ENCODE assay signal across 11 cellular contexts in the genomic region with DNA sequence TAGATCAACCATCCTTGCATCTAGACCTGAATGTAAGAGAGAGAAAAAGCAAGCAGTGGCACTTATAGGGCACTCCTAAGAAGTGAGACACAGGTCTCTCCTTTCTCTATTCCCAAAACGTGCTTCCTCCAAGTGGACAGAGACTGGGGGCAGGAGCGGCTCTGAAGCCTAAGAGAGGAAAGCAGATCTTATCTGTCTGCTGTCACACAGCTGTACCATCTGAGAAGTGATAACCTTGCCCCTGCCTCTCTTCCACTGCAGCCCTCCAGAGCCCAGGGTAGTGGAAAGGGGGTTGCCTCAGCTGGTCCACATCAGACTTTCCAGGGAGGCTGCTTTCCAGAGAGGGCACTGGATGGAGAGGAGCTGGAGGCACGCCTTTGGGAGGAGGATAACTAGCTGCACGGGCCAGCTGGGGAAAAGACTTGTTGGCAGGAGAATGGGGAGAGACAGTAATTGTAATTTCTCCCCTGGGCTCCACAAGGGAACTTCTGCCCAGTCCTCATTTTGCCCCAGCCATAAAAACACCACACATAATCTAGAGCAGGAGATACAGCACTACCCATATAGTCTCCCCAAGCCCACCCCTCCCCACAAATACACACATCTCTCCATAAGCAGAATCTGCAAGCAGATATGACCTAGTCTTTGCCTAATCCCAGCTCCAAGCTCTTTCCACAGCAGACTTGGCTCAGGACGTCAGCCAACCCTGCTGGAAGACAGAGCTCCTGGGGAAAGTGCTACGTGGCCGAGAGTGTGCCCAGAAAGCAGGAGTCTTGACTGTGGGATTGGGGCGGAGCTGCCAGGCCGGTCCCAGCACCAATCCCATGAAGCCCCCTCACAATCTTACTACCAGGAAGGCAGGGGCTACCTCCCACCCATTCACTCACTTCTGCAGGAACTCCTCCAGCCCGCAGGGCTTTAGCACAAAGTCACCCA. TPM values are rescaled to one million over a fixed set of nuclear protein-coding genes. Genes with fewer than 3 reads are reported as not detected.
A peak's percentile ranks its signal among the peaks of the same experiment; 100 is the strongest.
DNase-seq lines count a peak whose midpoint lies in the region; ATAC-seq and TF ChIP-seq lines count a peak whose summit lies in the region.
"Had no signal": no experiment of that assay in that cellular context is flagged by ENCODE, and none has a peak within 500 bp of the region (broad histone marks: within the 10 kb centered on the region; RNA-seq: fewer than 3 reads in every experiment).

No MANE protein-coding gene starts in this region.

- DNase-seq in CD8-positive, alpha-beta memory T cell, result no peak
- no peak for DNase-seq in T-cell
- peak in 1 of 2 donors; percentile 49 for DNase-seq in heart right ventricle
- no peak for DNase-seq in sigmoid colon
- DNase-seq in foreskin keratinocyte, result no peak
- DNase-seq in activated CD8-positive, alpha-beta memory T cell treated with anti-CD3 and anti-CD28 coated beads, Interleukin-2, amount 50 U/mL, for 48 hours, result no peak
- DNase-seq in RWPE1 (ENCODE audit: low spot score), result no peak
- DNase-seq: NCI-H1436 treated with DMSO at 0.1 percent for 48 hours; NK-92 treated with Interleukin-12 subunit alpha and Interleukin-12 subunit beta, amount 100 ng/mL, for 24 hours; stimulated activated CD4-positive, alpha-beta T cell treated with anti-CD3 and anti-CD28 coated beads, Interleukin-12 subunit alpha, Interleukin-12 subunit beta, amount 100 ng/mL, for 4 hours had no signal

- peak overlapping the region in 6 of 8 donors; percentile 40 to 96 (median 88) for H3K27ac Mint-ChIP-seq in CD8-positive, alpha-beta memory T cell
- peak overlapping the region; percentile 72 to 79 for H3K27ac Mint-ChIP-seq in T-cell

- H3K9me3 ChIP-seq in CD8-positive, alpha-beta memory T cell (ENCODE audit: low read length), result no peaks in the 10 kb centered on the region
- H3K9me3 ChIP-seq in heart right ventricle (no peaks in the 10 kb centered on the region), sigmoid colon (no peaks in the 10 kb centered on the region)

- H3K27ac ChIP-seq in CD8-positive, alpha-beta memory T cell (ENCODE audit: low read depth, low read length), result no peak overlapping the region
- H3K27ac ChIP-seq in heart right ventricle (peak overlapping the region; percentile 44 to 98 (median 92)), sigmoid colon (peak overlapping the region; percentile 32 to 63 (median 51)), foreskin keratinocyte (no peak overlapping the region), RWPE1 (no peak overlapping the region)

- H3K27me3 Mint-ChIP-seq in CD8-positive, alpha-beta memory T cell, result no peaks in the 10 kb centered on the region
- no peaks in the 10 kb centered on the region for H3K27me3 Mint-ChIP-seq in T-cell

- peaks cover 5% of the 10 kb centered on the region for H3K36me3 ChIP-seq in CD8-positive, alpha-beta memory T cell (ENCODE audit: insufficient read depth, low read length)
- H3K36me3 ChIP-seq in heart right ventricle (peaks cover 0 to 62% (median 23%) of the 10 kb centered on the region in 9 donors), sigmoid colon (peaks cover 0 to 83% (median 30%) of the 10 kb centered on the region in 4 donors)

- intact Hi-C loops in heart right ventricle (cut with DNase I) (no loop called here), sigmoid colon (cut with DNase I) (no loop called here)

- H3K4me3 ChIP-seq in CD8-positive, alpha-beta memory T cell (ENCODE audit: low read length), result no peak overlapping the region
- peak overlapping the region in 1 of 10 donors; percentile 5 for H3K4me3 ChIP-seq in heart right ventricle
- no peak overlapping the region for H3K4me3 ChIP-seq in sigmoid colon

- CTCF ChIA-PET in CD8-positive, alpha-beta memory T cell (lab: Charles Lee), result interaction anchor here (1.0 to 4.1 kb wide), 3 partner anchors 15 to 36 kb away, joined by 3 to 15 read pairs (median 3); no protein-coding TSS in a partner anchor
- CTCF ChIA-PET in T-cell (lab: Charles Lee), result no interaction called here
- CTCF ChIA-PET in RWPE1 (lab: Yijun Ruan, JAX), result interaction anchor here (0.6 to 1.6 kb wide), 2 partner anchors 40 to 1196 kb away, joined by 3 to 4 read pairs; no protein-coding TSS in a partner anchor

- TF ChIP-seq EP300 in sigmoid colon (IDR thresholded peaks at IDR 0.05), result no peak

- ATAC-seq in T-cell (replicated peaks in 1 of 4), result no peak
- ATAC-seq in heart right ventricle, result peak in 1 of 8 donors; percentile 13
- no peak for ATAC-seq in foreskin keratinocyte
- ATAC-seq in HG03439 (IDR thresholded peaks at IDR 0.05; ENCODE audit: unreplicated experiment), result no peak

- WGBS in heart right ventricle, 2 donors, result 44 to 45% methylated on average over 10 of the region's 10 CpGs
- WGBS in sigmoid colon, 2 donors, result 84 to 89% methylated on average over 10 of the region's 10 CpGs

- peaks cover 47 to 64% (median 61%) of the 10 kb centered on the region in 3 donors for H3K4me1 Mint-ChIP-seq in CD8-positive, alpha-beta memory T cell
- peaks cover 58 to 75% (median 59%) of the 10 kb centered on the region in 3 donors for H3K4me1 Mint-ChIP-seq in T-cell

- no peaks in the 10 kb centered on the region for H3K9me3 Mint-ChIP-seq in CD8-positive, alpha-beta memory T cell
- no peaks in the 10 kb centered on the region for H3K9me3 Mint-ChIP-seq in T-cell

- no peaks in the 10 kb centered on the region for H3K27me3 ChIP-seq in CD8-positive, alpha-beta memory T cell (ENCODE audit: insufficient read depth, low read length, poor library complexity, severe bottlenecking)
- no peaks in the 10 kb centered on the region for H3K27me3 ChIP-seq in heart right ventricle
- H3K27me3 ChIP-seq in sigmoid colon, result no peaks in the 10 kb centered on the region
- no peaks in the 10 kb centered on the region for H3K27me3 ChIP-seq in foreskin keratinocyte

- H3K4me3 Mint-ChIP-seq in CD8-positive, alpha-beta memory T cell, result peak overlapping the region in 2 of 7 donors; percentile 0 to 32
- peak overlapping the region in 1 of 3 donors; percentile 77 for H3K4me3 Mint-ChIP-seq in T-cell

- H3K4me1 ChIP-seq in CD8-positive, alpha-beta memory T cell (ENCODE audit: insufficient read depth, low read length), result peaks cover 44% of the 10 kb centered on the region
- peaks cover 51 to 100% (median 85%) of the 10 kb centered on the region in 9 donors for H3K4me1 ChIP-seq in heart right ventricle
- H3K4me1 ChIP-seq in sigmoid colon, result peaks cover 0 to 38% (median 36%) of the 10 kb centered on the region in 4 donors
- H3K4me1 ChIP-seq in foreskin keratinocyte, result peaks cover 6% of the 10 kb centered on the region

- POLR2A ChIA-PET in CD8-positive, alpha-beta memory T cell (lab: Charles Lee), result no interaction called here
- POLR2A ChIA-PET in T-cell (lab: Charles Lee) (no interaction called here), RWPE1 (lab: Yijun Ruan, JAX; ENCODE audit: low non-redundant PET) (no interaction called here)

- no peak for TF ChIP-seq CTCF in heart right ventricle (IDR thresholded peaks at IDR 0.05)
- TF ChIP-seq CTCF in sigmoid colon (IDR thresholded peaks at IDR 0.05), result no peak
- TF ChIP-seq CTCF in foreskin keratinocyte (conservative IDR thresholded peaks at IDR 0.05), result no peak
- TF ChIP-seq CTCF in RWPE1 (conservative IDR thresholded peaks at IDR 0.05; ENCODE audit: low read depth), result no peak

- TF ChIP-seq POLR2A in sigmoid colon (IDR thresholded peaks at IDR 0.05), result no peak

- H3K36me3 Mint-ChIP-seq in CD8-positive, alpha-beta memory T cell, result peaks cover 10 to 71% (median 17%) of the 10 kb centered on the region in 3 donors
- H3K36me3 Mint-ChIP-seq in T-cell, result peaks cover 42% of the 10 kb centered on the region

RNA-seq across cellular contexts. Expression of gene PIK3C2B, which starts 31.2 kb away (rescaled TPM):
- total RNA-seq in CD8-positive, alpha-beta memory T cell, result 10 to 100 TPM; 19.4 to 19.6 TPM
- polyA plus RNA-seq in CD8-positive, alpha-beta memory T cell, result 2.9 TPM
- total RNA-seq in T-cell, result 10 to 100 TPM; 33.4 to 44.1 (median 36.0) TPM
- 10 to 100 TPM; 16.4 to 31.9 (median 23.0) TPM for total RNA-seq in heart right ventricle
- 10 to 100 TPM in 1 of 2 donors, 1 to 10 TPM in 1; 4.4 to 16.6 TPM for polyA plus RNA-seq in heart right ventricle
- total RNA-seq in sigmoid colon, result 10 to 100 TPM in 3 of 4 donors, 1 to 10 TPM in 1; 9.2 to 29.9 (median 16.0) TPM
- polyA plus RNA-seq in sigmoid colon, result 10 to 100 TPM; 11.4 to 47.6 (median 17.1) TPM
- 3.0 and 3.6 TPM in 2 replicates for total RNA-seq in foreskin keratinocyte
- 0.58 and 0.69 TPM in 2 replicates for polyA plus RNA-seq in foreskin keratinocyte

RNA-seq across cellular contexts. Expression of gene PPP1R15B, which starts 51.8 kb away (rescaled TPM):
- 10 to 100 TPM; 80.4 to 82.7 TPM for total RNA-seq in CD8-positive, alpha-beta memory T cell
- polyA plus RNA-seq in CD8-positive, alpha-beta memory T cell, result 22.3 TPM
- total RNA-seq in T-cell, result 100 to 1,000 TPM in 2 of 5 donors, 10 to 100 TPM in 3; 67.9 to 151 (median 70.6) TPM
- total RNA-seq in heart right ventricle, result 10 to 100 TPM; 18.1 to 47.3 (median 22.5) TPM
- 10 to 100 TPM in 1 of 2 donors, 1 to 10 TPM in 1; 8.4 to 13.0 TPM for polyA plus RNA-seq in heart right ventricle
- total RNA-seq in sigmoid colon, result 10 to 100 TPM; 40.0 to 44.7 (median 42.9) TPM
- polyA plus RNA-seq in sigmoid colon, result 10 to 100 TPM in 1 of 3 donors, 1 to 10 TPM in 2; 9.0 to 31.3 (median 9.5) TPM
- 28.8 TPM in 2 replicates for total RNA-seq in foreskin keratinocyte
- polyA plus RNA-seq in foreskin keratinocyte, result 7.0 and 8.8 TPM in 2 replicates

RNA-seq across cellular contexts. Expression of gene MDM4, which starts 52.8 kb away (rescaled TPM):
- total RNA-seq in CD8-positive, alpha-beta memory T cell, result 10 to 100 TPM; 80.7 TPM
- polyA plus RNA-seq in CD8-positive, alpha-beta memory T cell, result 13.6 TPM
- total RNA-seq in T-cell, result 100 to 1,000 TPM; 168 to 288 (median 183) TPM
- total RNA-seq in heart right ventricle, result 10 to 100 TPM; 30.7 to 43.7 (median 40.5) TPM
- 10 to 100 TPM in 1 of 2 donors, 1 to 10 TPM in 1; 3.7 to 17.6 TPM for polyA plus RNA-seq in heart right ventricle
- total RNA-seq in sigmoid colon, result 10 to 100 TPM; 48.2 to 82.0 (median 53.1) TPM
- 10 to 100 TPM in 1 of 3 donors, 1 to 10 TPM in 2; 1.2 to 14.9 (median 1.8) TPM for polyA plus RNA-seq in sigmoid colon
- total RNA-seq in foreskin keratinocyte, result 14.7 and 15.2 TPM in 2 replicates
- 3.1 and 3.6 TPM in 2 replicates for polyA plus RNA-seq in foreskin keratinocyte

Comparison
In these comparisons a context has a peak if more than half of its experiments do, and no peak if none do; other contexts are left out.
1. H3K27ac ChIP-seq: peak in heart right ventricle (10 of 10) and sigmoid colon (4 of 4); none in CD8-positive, alpha-beta memory T cell (single experiment), foreskin keratinocyte (single experiment) and RWPE1 (single experiment).
2. CTCF ChIA-PET loops: an anchor here in CD8-positive, alpha-beta memory T cell (1.0 to 4.1 kb wide) and RWPE1 (0.6 to 1.6 kb wide); none called in T-cell.